In the genomic region with DNA sequence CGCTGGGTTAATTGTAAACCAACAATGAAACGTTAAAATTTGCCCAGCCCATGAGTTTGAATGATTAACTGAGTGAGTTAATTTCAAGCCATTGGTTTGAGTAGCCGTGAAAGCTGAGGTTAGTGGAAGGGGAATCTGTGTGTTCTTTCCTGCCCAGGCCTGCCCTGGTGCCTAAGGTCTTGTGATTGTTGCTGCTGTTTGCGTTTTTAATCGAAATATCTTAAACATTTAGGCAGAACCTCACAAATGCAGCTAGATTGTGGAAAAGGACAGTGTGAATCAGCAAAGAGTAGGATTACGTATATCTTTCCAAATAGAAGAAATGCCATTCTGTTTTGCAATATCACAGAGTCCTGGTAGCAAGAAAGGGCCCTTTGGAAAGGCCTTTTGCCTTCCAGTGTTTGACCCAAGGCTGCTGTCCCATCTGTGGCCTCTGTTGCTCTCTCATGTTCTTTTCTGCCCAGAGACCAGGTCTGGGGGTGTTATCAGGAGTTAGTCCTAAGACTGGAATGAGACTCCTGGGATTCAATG, we compare ENCODE assay signal across 10 cellular contexts.
DNase-seq lines count a peak whose midpoint lies in the region; ATAC-seq and TF ChIP-seq lines count a peak whose summit lies in the region.
"Had no signal": no experiment of that assay in that cellular context is flagged by ENCODE, and none has a peak within 500 bp of the region (broad histone marks: within the 10 kb centered on the region; RNA-seq: fewer than 3 reads in every experiment).

No MANE protein-coding gene starts in this region.

- H3K4me1 ChIP-seq in upper lobe of right lung: peaks cover 15% of the 10 kb centered on the region

- no peak overlapping the region for H3K4me3 ChIP-seq in fibroblast of villous mesenchyme (ENCODE audit: low read depth, low read length)
- H3K4me3 ChIP-seq in upper lobe of right lung: no peak overlapping the region

- intact Hi-C loops in upper lobe of right lung (cut with DNase I): no loop called here

- peak; percentile 61 for ATAC-seq in upper lobe of right lung

- peak; percentile 34 for DNase-seq in SIG-M5 treated with dmso at 0.1 percent for 504 hours (lab: John Stamatoyannopoulos, UW; ENCODE audit: unreplicated experiment)
- DNase-seq in SIG-M5 (lab: John Stamatoyannopoulos, UW): no peak
- peak; percentile 26 for DNase-seq in M059J (ENCODE audit: low read depth)
- peak; percentile 95 for DNase-seq in fibroblast of villous mesenchyme (ENCODE audit: low read depth)
- DNase-seq in upper lobe of right lung: no peak
- DNase-seq in NCI-H1436 treated with DMSO at 0.1 percent for 48 hours (lab: John Stamatoyannopoulos, UW): no peak
- no peak for DNase-seq in GM13977 (ENCODE audit: low spot score)
- DNase-seq in RKO (ENCODE audit: low spot score): no peak
- DNase-seq: CD4-positive, CD25-positive, alpha-beta regulatory T cell; stimulated activated CD4-positive, alpha-beta T cell treated with anti-CD3 and anti-CD28 coated beads, Interleukin-2, amount 100 ng/mL, for 24 hours had no signal

- H3K9me3 ChIP-seq in upper lobe of right lung: no peaks in the 10 kb centered on the region

- in situ Hi-C loops in GM13977 (cut with MboI; ENCODE audit: low pct_unique_long_range_greater_than_20kb, low sequenced_read_pairs, unreplicated experiment): no loop called here

- no peak overlapping the region for H3K27ac ChIP-seq in upper lobe of right lung

- H3K36me3 ChIP-seq in upper lobe of right lung: no peaks in the 10 kb centered on the region

- TF ChIP-seq CTCF in fibroblast of villous mesenchyme (IDR thresholded peaks at IDR 0.05; ENCODE audit: insufficient read depth, low read depth, low read length) (no peak), upper lobe of right lung (IDR thresholded peaks at IDR 0.05) (no peak), GM13977 (IDR thresholded peaks at IDR 0.05; ENCODE audit: extremely low read depth, insufficient read depth, missing control alignments) (no peak)

- no peaks in the 10 kb centered on the region for H3K27me3 ChIP-seq in upper lobe of right lung

Comparison
In these comparisons a context has a peak if more than half of its experiments do, and no peak if none do; other contexts are left out.
1. DNase-seq: peak in SIG-M5 treated with dmso at 0.1 percent for 504 hours (single experiment), M059J (single experiment) and fibroblast of villous mesenchyme (single experiment); none in SIG-M5 (single experiment), upper lobe of right lung (single experiment), NCI-H1436 treated with DMSO at 0.1 percent for 48 hours (single experiment), GM13977 (single experiment) and RKO (single experiment).